ENCODE assay signal across 32 cellular contexts in genomic region chr2:230915297-230915696, GRCh38. TPM values are rescaled to one million over a fixed set of nuclear protein-coding genes. Genes with fewer than 3 reads are reported as not detected.
DNase-seq lines count a peak whose midpoint lies in the region; ATAC-seq, FAIRE-seq and TF ChIP-seq lines count a peak whose summit lies in the region.
"Had no signal": no experiment of that assay in that cellular context is flagged by ENCODE, and none has a peak within 500 bp of the region (broad histone marks: within the 10 kb centered on the region; RNA-seq: fewer than 3 reads in every experiment).

No MANE protein-coding gene starts in this region.

- H3K4me3 ChIP-seq in HepG2 (replicated peaks in 1 of 3; ENCODE audit: insufficient read depth in 1 of 3, low read depth in 2 of 3, low read length in 3 of 3) = no peak overlapping the region
- no peak overlapping the region for H3K4me3 ChIP-seq in CD8-positive, alpha-beta memory T cell (ENCODE audit: low read length)
- H3K4me3 ChIP-seq: left ventricle myocardium inferior, SK-N-MC, skin epidermis, upper lobe of left lung had no signal

- H3K27ac Mint-ChIP-seq in activated T-cell treated with anti-CD3 and anti-CD28 coated beads, Interleukin-2, amount 50 U/mL, for 72 hours = peak overlapping the region; percentile 2
- peak overlapping the region; percentile 83 for H3K27ac Mint-ChIP-seq in stimulated activated naive B cell treated with anti-CD40 and anti-IgM and Interleukin-4, amounts not matched to agents 10 μg/mL and 1 μg/mL and 100 μg/mL, for 72 hours
- peak overlapping the region in 1 of 8 donors; percentile 1 for H3K27ac Mint-ChIP-seq in CD8-positive, alpha-beta memory T cell
- H3K27ac Mint-ChIP-seq: T-helper 1 cell treated with Interleukin-12 subunit alpha and Interleukin-12 subunit beta and Interleukin-4 antibody, amounts not matched to agents 30 μg/mL and 1 μg/mL, for 36 hours had no signal

- H3K9me3 ChIP-seq in HepG2 (ENCODE audit: low read length) = no peaks in the 10 kb centered on the region
- H3K9me3 ChIP-seq in CD8-positive, alpha-beta memory T cell (ENCODE audit: low read length) = no peaks in the 10 kb centered on the region
- H3K9me3 ChIP-seq: left ventricle myocardium inferior, upper lobe of left lung had no signal

- WGBS in HepG2 (ENCODE audit: low lambda C conversion rate) = 37% methylated on average over 6 of the region's 6 CpGs

- TF ChIP-seq EP300 in HepG2 (IDR thresholded peaks at IDR 0.05; ENCODE audit: low read depth in 2 of 2, low read length in 2 of 2) (no peak), HepG2 (CRISPR knock-in tag; IDR thresholded peaks at IDR 0.05; ENCODE audit: borderline replicate concordance) (no peak)

- no peaks in the 10 kb centered on the region for H4K20me1 ChIP-seq in HepG2 (ENCODE audit: insufficient read depth, low read length)

- H3K4me2 ChIP-seq in HepG2 (ENCODE audit: low read depth, low read length) = no peak overlapping the region

- no peaks in the 10 kb centered on the region for H3K9me3 Mint-ChIP-seq in activated T-cell treated with anti-CD3 and anti-CD28 coated beads, Interleukin-2, amount 50 U/mL, for 72 hours
- H3K9me3 Mint-ChIP-seq in stimulated activated naive B cell treated with anti-CD40 and anti-IgM and Interleukin-4, amounts not matched to agents 10 μg/mL and 1 μg/mL and 100 μg/mL, for 72 hours = no peaks in the 10 kb centered on the region
- no peaks in the 10 kb centered on the region for H3K9me3 Mint-ChIP-seq in CD8-positive, alpha-beta memory T cell
- H3K9me3 Mint-ChIP-seq: naive thymus-derived CD4-positive, alpha-beta T cell; T-helper 1 cell treated with Interleukin-12 subunit alpha and Interleukin-12 subunit beta and Interleukin-4 antibody, amounts not matched to agents 30 μg/mL and 1 μg/mL, for 36 hours had no signal

- peaks cover 75% of the 10 kb centered on the region for H3K4me1 Mint-ChIP-seq in activated T-cell treated with anti-CD3 and anti-CD28 coated beads, Interleukin-2, amount 50 U/mL, for 72 hours (ENCODE audit: low read depth)
- peaks cover 14 to 21% of the 10 kb centered on the region in 2 donors for H3K4me1 Mint-ChIP-seq in stimulated activated naive B cell treated with anti-CD40 and anti-IgM and Interleukin-4, amounts not matched to agents 10 μg/mL and 1 μg/mL and 100 μg/mL, for 72 hours
- H3K4me1 Mint-ChIP-seq in CD8-positive, alpha-beta memory T cell = peaks cover 12 to 76% (median 56%) of the 10 kb centered on the region in 3 donors

- H3K27me3 ChIP-seq in HepG2 (ENCODE audit: control insufficient read depth in 1 of 2, insufficient read depth in 2 of 2, low read length in 2 of 2) = peaks cover 4 to 27% of the 10 kb centered on the region in 2 experiments; a peak in 3 of 5 replicates
- H3K27me3 ChIP-seq in CD8-positive, alpha-beta memory T cell (ENCODE audit: insufficient read depth, low read length, poor library complexity, severe bottlenecking) = no peaks in the 10 kb centered on the region
- H3K27me3 ChIP-seq: upper lobe of left lung had no signal

- H3K9ac ChIP-seq in HepG2 (ENCODE audit: insufficient read depth, low read depth, low read length) = no peak overlapping the region

- H3K4me3 Mint-ChIP-seq in activated T-cell treated with anti-CD3 and anti-CD28 coated beads, Interleukin-2, amount 50 U/mL, for 72 hours = peak overlapping the region in 1 of 2 donors; percentile 23
- H3K4me3 Mint-ChIP-seq in stimulated activated naive B cell treated with anti-CD40 and anti-IgM and Interleukin-4, amounts not matched to agents 10 μg/mL and 1 μg/mL and 100 μg/mL, for 72 hours = no peak overlapping the region
- H3K4me3 Mint-ChIP-seq in CD8-positive, alpha-beta memory T cell = peak overlapping the region in 1 of 7 donors; percentile 27
- H3K4me3 Mint-ChIP-seq: naive thymus-derived CD4-positive, alpha-beta T cell; T-helper 1 cell treated with Interleukin-12 subunit alpha and Interleukin-12 subunit beta and Interleukin-4 antibody, amounts not matched to agents 30 μg/mL and 1 μg/mL, for 36 hours had no signal

- TF ChIP-seq CTCF in HepG2 (CRISPR knock-in tag; IDR thresholded peaks at IDR 0.05) = no peak

- TF ChIP-seq POLR2A in HepG2 (IDR thresholded peaks at IDR 0.05; ENCODE audit: insufficient read depth in 1 of 2, low read depth in 2 of 2, low read length in 2 of 2) = no peak

- no peaks in the 10 kb centered on the region for H3K36me3 ChIP-seq in HepG2 (replicated peaks in 1 of 2; ENCODE audit: control insufficient read depth in 1 of 2, insufficient read depth in 2 of 2, low read length in 2 of 2)
- H3K36me3 ChIP-seq in CD8-positive, alpha-beta memory T cell (ENCODE audit: insufficient read depth, low read length) = no peaks in the 10 kb centered on the region
- H3K36me3 ChIP-seq: left ventricle myocardium inferior, upper lobe of left lung had no signal

- H3K27me3 Mint-ChIP-seq in activated T-cell treated with anti-CD3 and anti-CD28 coated beads, Interleukin-2, amount 50 U/mL, for 72 hours (ENCODE audit: low read depth) = peaks cover 42% of the 10 kb centered on the region
- peaks cover 4 to 11% of the 10 kb centered on the region in 2 donors for H3K27me3 Mint-ChIP-seq in stimulated activated naive B cell treated with anti-CD40 and anti-IgM and Interleukin-4, amounts not matched to agents 10 μg/mL and 1 μg/mL and 100 μg/mL, for 72 hours
- peaks cover 11 to 30% of the 10 kb centered on the region in 2 donors for H3K27me3 Mint-ChIP-seq in CD8-positive, alpha-beta memory T cell

- no peaks in the 10 kb centered on the region for H3K4me1 ChIP-seq in HepG2 (ENCODE audit: insufficient read depth, low read length)
- H3K4me1 ChIP-seq in CD8-positive, alpha-beta memory T cell (ENCODE audit: insufficient read depth, low read length) = no peaks in the 10 kb centered on the region
- H3K4me1 ChIP-seq: left ventricle myocardium inferior, upper lobe of left lung had no signal

- no peak overlapping the region for H2AFZ ChIP-seq in HepG2 (ENCODE audit: low read length)

- peaks cover 2% of the 10 kb centered on the region in 2 donors for H3K36me3 Mint-ChIP-seq in activated T-cell treated with anti-CD3 and anti-CD28 coated beads, Interleukin-2, amount 50 U/mL, for 72 hours (ENCODE audit: insufficient read depth in 2 of 2)
- no peaks in the 10 kb centered on the region for H3K36me3 Mint-ChIP-seq in stimulated activated naive B cell treated with anti-CD40 and anti-IgM and Interleukin-4, amounts not matched to agents 10 μg/mL and 1 μg/mL and 100 μg/mL, for 72 hours
- peaks cover 3 to 15% (median 9%) of the 10 kb centered on the region in 3 donors for H3K36me3 Mint-ChIP-seq in CD8-positive, alpha-beta memory T cell

- in situ Hi-C loops in HepG2 (cut with HindIII; ENCODE audit: extremely low pct_ligation_motif_present, low pct_unique_long_range_greater_than_20kb) = no loop called here

- no peak overlapping the region for H3K27ac ChIP-seq in HepG2 (ENCODE audit: extremely low read length, insufficient read depth, low read length)
- H3K27ac ChIP-seq in CD8-positive, alpha-beta memory T cell (ENCODE audit: low read depth, low read length) = no peak overlapping the region
- H3K27ac ChIP-seq: epithelial cell of prostate, HL-60, left ventricle myocardium inferior, SK-N-MC, skin epidermis, upper lobe of left lung had no signal

- intact Hi-C loops in HepG2 (cut with micrococcal nuclease; ENCODE audit: unreplicated experiment) = no loop called here

- FAIRE-seq in HepG2 (lab: Jason Lieb, UNC) = no peak
- FAIRE-seq: G401.6, islet of Langerhans had no signal

- peak; percentile 37 for DNase-seq in activated effector memory CD4-positive, alpha-beta T cell treated with anti-CD3 and anti-CD28 coated beads, Interleukin-2, amount 50 U/mL, for 16 hours
- DNase-seq in activated effector memory CD4-positive, alpha-beta T cell treated with Interleukin-2 at 50 U/mL for 16 hours = no peak
- no peak for DNase-seq in activated T-cell treated with anti-CD3 and anti-CD28 coated beads, Interleukin-2, amount 50 U/mL, for 72 hours
- no peak for DNase-seq in HepG2 (ENCODE audit: low spot score)
- DNase-seq in stimulated activated naive B cell treated with anti-CD40 and anti-IgM and Interleukin-4, amounts not matched to agents 10 μg/mL and 1 μg/mL and 100 μg/mL, for 72 hours = no peak
- no peak for DNase-seq in CD8-positive, alpha-beta memory T cell
- DNase-seq: ACHN; activated CD4-positive, alpha-beta T cell treated with anti-CD3 and anti-CD28 coated beads for 1 hour; amygdala; effector CD4-positive, alpha-beta T cell; Kasumi-1; left ventricle myocardium inferior; midbrain; MV-4-11; naive thymus-derived CD4-positive, alpha-beta T cell; NCI-H146; NCI-H2107; NCI-H446; NCI-H82; nucleus accumbens had no signal

- H3K79me2 ChIP-seq in HepG2 (ENCODE audit: insufficient read depth, low read length) = no peaks in the 10 kb centered on the region

- TF ChIP-seq RAD21 in HepG2 (CRISPR knock-in tag; IDR thresholded peaks at IDR 0.05) = no peak

- BruUV-seq in HepG2 (replicated peaks; lab: Mats Ljungman, UMichigan) = no TSS peak

- CTCF ChIA-PET in HepG2 (lab: Yijun Ruan, JAX; ENCODE audit: low intra/inter-chr PET ratio, low total read pairs) = no interaction called here
- CTCF ChIA-PET in CD8-positive, alpha-beta memory T cell (lab: Charles Lee) = no interaction called here

- POLR2A ChIA-PET in HepG2 (lab: Yijun Ruan, JAX) = no interaction called here
- POLR2A ChIA-PET in CD8-positive, alpha-beta memory T cell (lab: Charles Lee) = no interaction called here

- ATAC-seq in activated T-cell treated with anti-CD3 and anti-CD28 coated beads, Interleukin-2, amount 50 U/mL, for 72 hours (replicated peaks in 1 of 2) = no peak
- ATAC-seq in HepG2 (peak; percentile 35; the same call in 1 of the 3 replicates), GM19328 (IDR thresholded peaks at IDR 0.05; ENCODE audit: unreplicated experiment) (no peak), HG03159 (IDR thresholded peaks at IDR 0.05; ENCODE audit: unreplicated experiment) (no peak)
- peak; percentile 31 to 56 for ATAC-seq in stimulated activated naive B cell treated with anti-CD40 and anti-IgM and Interleukin-4, amounts not matched to agents 10 μg/mL and 1 μg/mL and 100 μg/mL, for 72 hours (replicated peaks)
- ATAC-seq: HCT116; naive thymus-derived CD4-positive, alpha-beta T cell had no signal

RNA-seq across cellular contexts. Expression of gene GPR55, which starts 9.7 kb away (rescaled TPM):
- total RNA-seq in activated T-cell treated with anti-CD3 and anti-CD28 coated beads, Interleukin-2, amount 50 U/mL, for 72 hours = 1 to 10 TPM; 6.8 to 9.8 TPM
- total RNA-seq in HepG2 (2016; rRNA removed; fragmentation: Illumina TruSeq; extraction: Trizol) = not detected in 2 replicates
- not detected in 2 replicates for total RNA-seq in HepG2 (2016; cell fraction: cytosol; rRNA removed; fragmentation: Illumina TruSeq; extraction: Trizol; ENCODE audit: low read depth)
- 0.04 TPM in 1 of 2 replicates, not detected in the other for total RNA-seq in HepG2 (2016; cell fraction: insoluble cytoplasmic fraction; rRNA removed; fragmentation: Illumina TruSeq; extraction: Trizol)
- total RNA-seq in HepG2 (2016; cell fraction: membrane; rRNA removed; fragmentation: Illumina TruSeq; extraction: Trizol) = not detected in 2 replicates
- not detected in 2 replicates for total RNA-seq in HepG2 (2016; cell fraction: nucleus; rRNA removed; fragmentation: Illumina TruSeq; extraction: Trizol)
- not detected in 2 replicates for polyA plus RNA-seq in HepG2 (2011; rRNA removed)
- 0.04 TPM in 1 of 2 replicates, not detected in the other for polyA plus RNA-seq in HepG2 (2011; cell fraction: cytosol; rRNA removed)
- 0.05 and 0.06 TPM in 2 replicates for polyA plus RNA-seq in HepG2 (2011; cell fraction: nucleus; rRNA removed)
- polyA plus RNA-seq in HepG2 (2012) = not detected in 2 replicates
- polyA plus RNA-seq in HepG2 (2016; cell fraction: cytosol; fragmentation: Illumina TruSeq; extraction: Trizol; ENCODE audit: low read depth) = not detected in 2 replicates
- not detected in 2 replicates for polyA plus RNA-seq in HepG2 (2016; cell fraction: insoluble cytoplasmic fraction; fragmentation: Illumina TruSeq; extraction: Trizol; ENCODE audit: low read depth)
- polyA plus RNA-seq in HepG2 (2016; cell fraction: membrane; fragmentation: Illumina TruSeq; extraction: Trizol; ENCODE audit: low read depth) = not detected in 2 replicates
- 0.18 TPM in 1 of 2 replicates, not detected in the other for polyA plus RNA-seq in HepG2 (2016; cell fraction: nucleus; fragmentation: Illumina TruSeq; extraction: Trizol; ENCODE audit: insufficient read depth, low read depth)
- polyA minus RNA-seq in HepG2 (2011; rRNA and poly(A)+ RNA removed; ENCODE audit: low replicate concordance) = 0.09 and 0.14 TPM in 2 replicates
- polyA minus RNA-seq in HepG2 (2011; cell fraction: cytosol; rRNA and poly(A)+ RNA removed) = not detected in 2 replicates
- not detected in 2 replicates for polyA minus RNA-seq in HepG2 (2011; cell fraction: nucleus; rRNA and poly(A)+ RNA removed)
- 10 to 100 TPM; 11.1 to 11.6 TPM for total RNA-seq in CD8-positive, alpha-beta memory T cell
- polyA plus RNA-seq in CD8-positive, alpha-beta memory T cell = 3.5 TPM
- total RNA-seq: left ventricle myocardium inferior had no signal
- polyA plus RNA-seq: BJ had no signal

RNA-seq across cellular contexts. Expression of gene ITM2C, which starts 50.6 kb away (rescaled TPM):
- 10 to 100 TPM; 42.8 to 58.7 TPM for total RNA-seq in activated T-cell treated with anti-CD3 and anti-CD28 coated beads, Interleukin-2, amount 50 U/mL, for 72 hours
- 40.7 and 70.5 TPM in 2 replicates for total RNA-seq in HepG2 (2016; rRNA removed; fragmentation: Illumina TruSeq; extraction: Trizol)
- 13.6 and 14.1 TPM in 2 replicates for total RNA-seq in HepG2 (2016; cell fraction: cytosol; rRNA removed; fragmentation: Illumina TruSeq; extraction: Trizol; ENCODE audit: low read depth)
- 40.7 and 74.0 TPM in 2 replicates for total RNA-seq in HepG2 (2016; cell fraction: insoluble cytoplasmic fraction; rRNA removed; fragmentation: Illumina TruSeq; extraction: Trizol)
- 30.7 and 33.5 TPM in 2 replicates for total RNA-seq in HepG2 (2016; cell fraction: membrane; rRNA removed; fragmentation: Illumina TruSeq; extraction: Trizol)
- total RNA-seq in HepG2 (2016; cell fraction: nucleus; rRNA removed; fragmentation: Illumina TruSeq; extraction: Trizol) = 49.2 and 56.2 TPM in 2 replicates
- 270 and 321 TPM in 2 replicates for polyA plus RNA-seq in HepG2 (2011; rRNA removed)
- polyA plus RNA-seq in HepG2 (2011; cell fraction: cytosol; rRNA removed) = 356 TPM in 2 replicates
- 111 and 119 TPM in 2 replicates for polyA plus RNA-seq in HepG2 (2011; cell fraction: nucleus; rRNA removed)
- 124 and 196 TPM in 2 replicates for polyA plus RNA-seq in HepG2 (2012)
- 18.9 and 24.2 TPM in 2 replicates for polyA plus RNA-seq in HepG2 (2016; cell fraction: cytosol; fragmentation: Illumina TruSeq; extraction: Trizol; ENCODE audit: low read depth)
- 53.1 and 56.4 TPM in 2 replicates for polyA plus RNA-seq in HepG2 (2016; cell fraction: insoluble cytoplasmic fraction; fragmentation: Illumina TruSeq; extraction: Trizol; ENCODE audit: low read depth)
- polyA plus RNA-seq in HepG2 (2016; cell fraction: membrane; fragmentation: Illumina TruSeq; extraction: Trizol; ENCODE audit: low read depth) = 32.9 and 35.3 TPM in 2 replicates
- polyA plus RNA-seq in HepG2 (2016; cell fraction: nucleus; fragmentation: Illumina TruSeq; extraction: Trizol; ENCODE audit: insufficient read depth, low read depth) = 111 and 121 TPM in 2 replicates
- 108 and 408 TPM in 2 replicates for polyA minus RNA-seq in HepG2 (2011; rRNA and poly(A)+ RNA removed; ENCODE audit: low replicate concordance)
- 84.7 and 140 TPM in 2 replicates for polyA minus RNA-seq in HepG2 (2011; cell fraction: cytosol; rRNA and poly(A)+ RNA removed)
- polyA minus RNA-seq in HepG2 (2011; cell fraction: nucleus; rRNA and poly(A)+ RNA removed) = 20.1 and 24.2 TPM in 2 replicates
- 10 to 100 TPM; 56.1 to 58.6 TPM for total RNA-seq in CD8-positive, alpha-beta memory T cell
- 50.1 TPM for polyA plus RNA-seq in CD8-positive, alpha-beta memory T cell

Comparison
In these comparisons a context has a peak if more than half of its experiments do, and no peak if none do; other contexts are left out.
1. ATAC-seq: peak in HepG2 (single experiment) and stimulated activated naive B cell treated with anti-CD40 and anti-IgM and Interleukin-4, amounts not matched to agents 10 μg/mL and 1 μg/mL and 100 μg/mL, for 72 hours (2 of 2); none in activated T-cell treated with anti-CD3 and anti-CD28 coated beads, Interleukin-2, amount 50 U/mL, for 72 hours (0 of 2), GM19328 (single experiment) and HG03159 (single experiment).